In genomic region chr1:167704767-167705166, GRCh38 we compare ENCODE assay signal across 15 cellular contexts. TPM values are rescaled to one million over a fixed set of nuclear protein-coding genes. Genes with fewer than 3 reads are reported as not detected.
DNase-seq lines count a peak whose midpoint lies in the region; ATAC-seq and TF ChIP-seq lines count a peak whose summit lies in the region.
"Had no signal": no experiment of that assay in that cellular context is flagged by ENCODE, and none has a peak within 500 bp of the region (broad histone marks: within the 10 kb centered on the region; RNA-seq: fewer than 3 reads in every experiment).

No MANE protein-coding gene starts in this region.

- POLR2A ChIA-PET in activated CD8-positive, alpha-beta T cell treated with anti-CD3 and anti-CD28 coated beads for 36 hours (lab: Charles Lee) = no interaction called here
- POLR2A ChIA-PET in activated CD8-positive, alpha-beta T cell treated with anti-CD3 and anti-CD28 coated beads, Interleukin-2, amount 10 ng/mL, durations not matched to agents 7 days and 5 days (lab: Charles Lee) = interaction anchor here (1.4 to 2.4 kb wide), 2 partner anchors 10 to 11 kb away, joined by 5 read pairs; no protein-coding TSS in a partner anchor
- POLR2A ChIA-PET in activated B cell treated with CpG ODN at 0.5 μM for 24 hours (lab: Charles Lee) = interaction anchor here (1.8 kb wide), 1 partner anchor 11 kb away, joined by 4 read pairs; no protein-coding TSS in a partner anchor
- POLR2A ChIA-PET in T-cell (lab: Charles Lee) = no interaction called here

- H3K9me3 Mint-ChIP-seq in activated CD8-positive, alpha-beta T cell treated with anti-CD3 and anti-CD28 coated beads for 36 hours = no peaks in the 10 kb centered on the region
- no peaks in the 10 kb centered on the region for H3K9me3 Mint-ChIP-seq in activated CD8-positive, alpha-beta T cell treated with anti-CD3 and anti-CD28 coated beads, Interleukin-2, amount 10 ng/mL, durations not matched to agents 7 days and 5 days (ENCODE audit: insufficient read depth)
- H3K9me3 Mint-ChIP-seq in CD14-positive monocyte = no peaks in the 10 kb centered on the region
- H3K9me3 Mint-ChIP-seq in activated B cell treated with CpG ODN at 0.5 μM for 24 hours = no peaks in the 10 kb centered on the region
- no peaks in the 10 kb centered on the region for H3K9me3 Mint-ChIP-seq in T-cell

- no peak overlapping the region for H3K9ac ChIP-seq in mesendoderm (ENCODE audit: low read length)

- no peak for TF ChIP-seq CTCF in activated CD8-positive, alpha-beta T cell treated with anti-CD3 and anti-CD28 coated beads for 36 hours (IDR thresholded peaks at IDR 0.05)
- TF ChIP-seq CTCF in CD14-positive monocyte (IDR thresholded peaks at IDR 0.05) = no peak
- TF ChIP-seq CTCF in activated B cell treated with CpG ODN at 0.5 μM for 24 hours (IDR thresholded peaks at IDR 0.05) = no peak
- no peak for TF ChIP-seq CTCF in gastrocnemius medialis (IDR thresholded peaks at IDR 0.05 in 4 of 5, conservative IDR thresholded peaks at IDR 0.05 in 1 of 5)

- no peak overlapping the region for H2BK15ac ChIP-seq in mesendoderm (replicated peaks; ENCODE audit: low read depth)

- intact Hi-C loops in activated CD8-positive, alpha-beta T cell treated with anti-CD3 and anti-CD28 coated beads for 36 hours (cut with micrococcal nuclease) = no loop called here
- intact Hi-C loops in CD14-positive monocyte (cut with micrococcal nuclease) = no loop called here
- intact Hi-C loops in activated B cell treated with CpG ODN at 0.5 μM for 24 hours (cut with micrococcal nuclease) = no loop called here
- intact Hi-C loops in gastrocnemius medialis (cut with DNase I; ENCODE audit: low total_unique reads) = no loop called here

- no peaks in the 10 kb centered on the region for H3K79me2 ChIP-seq in mesendoderm (ENCODE audit: control insufficient read depth, insufficient read depth, low read length)

- DNase-seq in activated CD8-positive, alpha-beta T cell treated with anti-CD3 and anti-CD28 coated beads for 36 hours = no peak
- no peak for DNase-seq in activated CD8-positive, alpha-beta T cell treated with anti-CD3 and anti-CD28 coated beads, Interleukin-2, amount 10 ng/mL, durations not matched to agents 7 days and 5 days
- DNase-seq in CD14-positive monocyte (ENCODE audit: low spot score) (no peak), activated B cell treated with CpG ODN at 0.5 μM for 24 hours (no peak), mesendoderm (no peak), T-cell (no peak), gastrocnemius medialis (no peak), DMS153 treated with DMSO at 0.1 percent for 48 hours (lab: John Stamatoyannopoulos, UW; ENCODE audit: unreplicated experiment) (no peak)
- DNase-seq: C1 segment of cervical spinal cord, HCEC 1CT, NCI-H1417, NCI-H2029 treated with DMSO at 0.1 percent for 48 hours, NCI-H510A, NCI-H82 had no signal

- CTCF ChIA-PET in activated CD8-positive, alpha-beta T cell treated with anti-CD3 and anti-CD28 coated beads for 36 hours (lab: Charles Lee) = interaction anchor here (1.3 to 2.6 kb wide), 2 partner anchors 17 to 104 kb away, joined by 4 to 15 read pairs; no protein-coding TSS in a partner anchor
- CTCF ChIA-PET in activated CD8-positive, alpha-beta T cell treated with anti-CD3 and anti-CD28 coated beads, Interleukin-2, amount 10 ng/mL, durations not matched to agents 7 days and 5 days (lab: Charles Lee) = interaction anchor here (1.3 kb wide), 2 partner anchors 11 to 17 kb away, joined by 4 to 8 read pairs; no protein-coding TSS in a partner anchor
- CTCF ChIA-PET in activated B cell treated with CpG ODN at 0.5 μM for 24 hours (lab: Charles Lee) = interaction anchor here (1.2 to 2.7 kb wide), 2 partner anchors 17 to 105 kb away, joined by 3 to 10 read pairs; no protein-coding TSS in a partner anchor
- CTCF ChIA-PET in T-cell (lab: Charles Lee) = interaction anchor here in 1 of 2 donors (0.6 to 1.1 kb wide), 2 partner anchors 141 to 164 kb away, joined by 3 to 4 read pairs; no protein-coding TSS in a partner anchor

- H3K79me1 ChIP-seq in mesendoderm (ENCODE audit: low read length) = no peaks in the 10 kb centered on the region

- peak overlapping the region; percentile 22 for H3K56ac ChIP-seq in mesendoderm (ENCODE audit: low read length)

- no peak overlapping the region for H3K4me2 ChIP-seq in mesendoderm (ENCODE audit: low read length)

- H3K4me3 ChIP-seq in mesendoderm (ENCODE audit: low read length) (no peak overlapping the region), gastrocnemius medialis (no peak overlapping the region)

- H3K4me1 ChIP-seq in mesendoderm (ENCODE audit: control insufficient read depth, low read depth, low read length) (peaks cover 11% of the 10 kb centered on the region), gastrocnemius medialis (peaks cover 2 to 4% of the 10 kb centered on the region in 2 donors)

- no peaks in the 10 kb centered on the region for H3K27me3 ChIP-seq in mesendoderm (ENCODE audit: insufficient read depth, low read length, poor library complexity)
- H3K27me3 ChIP-seq in gastrocnemius medialis = no peaks in the 10 kb centered on the region

- no CpG with 5 or more reads among the region's 3 CpGs for WGBS in mesendoderm (ENCODE audit: extremely low coverage, insufficient coverage, low lambda C conversion rate)

- no peak overlapping the region for H3K23ac ChIP-seq in mesendoderm (ENCODE audit: low read length)

- no peak overlapping the region for H2AK5ac ChIP-seq in mesendoderm (ENCODE audit: low read length)

- no peak overlapping the region for H2BK5ac ChIP-seq in mesendoderm (ENCODE audit: low read length)

- H3K27ac ChIP-seq in mesendoderm (ENCODE audit: low read depth, low read length) (no peak overlapping the region), gastrocnemius medialis (no peak overlapping the region)

- H3K4me1 Mint-ChIP-seq in activated CD8-positive, alpha-beta T cell treated with anti-CD3 and anti-CD28 coated beads for 36 hours (ENCODE audit: low read depth) = peaks cover 11% of the 10 kb centered on the region
- peaks cover 8% of the 10 kb centered on the region for H3K4me1 Mint-ChIP-seq in activated CD8-positive, alpha-beta T cell treated with anti-CD3 and anti-CD28 coated beads, Interleukin-2, amount 10 ng/mL, durations not matched to agents 7 days and 5 days (ENCODE audit: low read depth)
- H3K4me1 Mint-ChIP-seq in CD14-positive monocyte (peaks cover 23% of the 10 kb centered on the region), activated B cell treated with CpG ODN at 0.5 μM for 24 hours (peaks cover 74% of the 10 kb centered on the region), T-cell (peaks cover 11 to 38% (median 27%) of the 10 kb centered on the region in 3 donors)

- H3K4ac ChIP-seq in mesendoderm (ENCODE audit: low read depth, low read length) = no peak overlapping the region

- H3K4me3 Mint-ChIP-seq in activated CD8-positive, alpha-beta T cell treated with anti-CD3 and anti-CD28 coated beads for 36 hours = no peak overlapping the region
- H3K4me3 Mint-ChIP-seq in activated CD8-positive, alpha-beta T cell treated with anti-CD3 and anti-CD28 coated beads, Interleukin-2, amount 10 ng/mL, durations not matched to agents 7 days and 5 days = no peak overlapping the region
- H3K4me3 Mint-ChIP-seq in CD14-positive monocyte = no peak overlapping the region
- no peak overlapping the region for H3K4me3 Mint-ChIP-seq in activated B cell treated with CpG ODN at 0.5 μM for 24 hours
- no peak overlapping the region for H3K4me3 Mint-ChIP-seq in T-cell

- H4K5ac ChIP-seq in mesendoderm (ENCODE audit: low read length) = no peak overlapping the region

- H3K36me3 ChIP-seq in mesendoderm (ENCODE audit: control insufficient read depth, insufficient read depth, low read length) (no peaks in the 10 kb centered on the region), gastrocnemius medialis (peaks cover 0 to 7% of the 10 kb centered on the region in 2 donors)

- H4K8ac ChIP-seq in mesendoderm (ENCODE audit: low read depth, low read length) = no peak overlapping the region

- H3K36me3 Mint-ChIP-seq in activated CD8-positive, alpha-beta T cell treated with anti-CD3 and anti-CD28 coated beads for 36 hours (ENCODE audit: low read depth) = peaks cover 20% of the 10 kb centered on the region
- H3K36me3 Mint-ChIP-seq in activated CD8-positive, alpha-beta T cell treated with anti-CD3 and anti-CD28 coated beads, Interleukin-2, amount 10 ng/mL, durations not matched to agents 7 days and 5 days (ENCODE audit: low read depth) = peaks cover 57% of the 10 kb centered on the region
- H3K36me3 Mint-ChIP-seq in CD14-positive monocyte (peaks cover 64 to 80% of the 10 kb centered on the region in 2 donors), activated B cell treated with CpG ODN at 0.5 μM for 24 hours (ENCODE audit: low read depth) (peaks cover 78% of the 10 kb centered on the region), T-cell (peaks cover 39% of the 10 kb centered on the region)

- no peak overlapping the region for H3K18ac ChIP-seq in mesendoderm (ENCODE audit: low read length)

- no peaks in the 10 kb centered on the region for H3K9me3 ChIP-seq in gastrocnemius medialis

- in situ Hi-C loops in gastrocnemius medialis (cut with MboI; ENCODE audit: low sequenced_read_pairs in 4 of 4) = loop anchor here in 1 of 4 donors (25.0 kb wide), 2 partner anchors 233 to 467 kb away; partner anchors contain the start of genes DCAF6 and MPC2

- no peak overlapping the region for H2BK120ac ChIP-seq in mesendoderm (ENCODE audit: low read depth, low read length)

- no peak for ATAC-seq in activated CD8-positive, alpha-beta T cell treated with anti-CD3 and anti-CD28 coated beads for 36 hours
- ATAC-seq in activated CD8-positive, alpha-beta T cell treated with anti-CD3 and anti-CD28 coated beads, Interleukin-2, amount 10 ng/mL, durations not matched to agents 7 days and 5 days = no peak
- ATAC-seq in activated B cell treated with CpG ODN at 0.5 μM for 24 hours (ENCODE audit: low read depth) (no peak), T-cell (replicated peaks in 1 of 4) (no peak), gastrocnemius medialis (no peak)
- ATAC-seq: Panc1 had no signal

- no peaks in the 10 kb centered on the region for H3K27me3 Mint-ChIP-seq in activated CD8-positive, alpha-beta T cell treated with anti-CD3 and anti-CD28 coated beads for 36 hours
- no peaks in the 10 kb centered on the region for H3K27me3 Mint-ChIP-seq in activated CD8-positive, alpha-beta T cell treated with anti-CD3 and anti-CD28 coated beads, Interleukin-2, amount 10 ng/mL, durations not matched to agents 7 days and 5 days (ENCODE audit: low read depth)
- H3K27me3 Mint-ChIP-seq in CD14-positive monocyte (ENCODE audit: low read depth in 3 of 3) (peaks cover 0 to 2% (median 0%) of the 10 kb centered on the region in 3 donors), activated B cell treated with CpG ODN at 0.5 μM for 24 hours (no peaks in the 10 kb centered on the region), T-cell (no peaks in the 10 kb centered on the region)

- no peak for TF ChIP-seq POLR2A in gastrocnemius medialis (IDR thresholded peaks at IDR 0.05)

- H3K27ac Mint-ChIP-seq in activated CD8-positive, alpha-beta T cell treated with anti-CD3 and anti-CD28 coated beads for 36 hours = peak overlapping the region; percentile 10
- H3K27ac Mint-ChIP-seq in activated CD8-positive, alpha-beta T cell treated with anti-CD3 and anti-CD28 coated beads, Interleukin-2, amount 10 ng/mL, durations not matched to agents 7 days and 5 days = no peak overlapping the region
- H3K27ac Mint-ChIP-seq in CD14-positive monocyte = peak overlapping the region in 4 of 7 donors; percentile 17 to 68 (median 48)
- peak overlapping the region; percentile 76 for H3K27ac Mint-ChIP-seq in activated B cell treated with CpG ODN at 0.5 μM for 24 hours
- H3K27ac Mint-ChIP-seq in T-cell = peak overlapping the region in 1 of 2 donors; percentile 25

RNA-seq across cellular contexts. Expression of gene MPZL1, which starts 17.0 kb away (rescaled TPM):
- 10 to 100 TPM; 14.8 to 15.4 TPM for total RNA-seq in activated CD8-positive, alpha-beta T cell treated with anti-CD3 and anti-CD28 coated beads for 36 hours
- total RNA-seq in activated CD8-positive, alpha-beta T cell treated with anti-CD3 and anti-CD28 coated beads, Interleukin-2, amount 10 ng/mL, durations not matched to agents 7 days and 5 days = 10 to 100 TPM; 12.5 to 13.6 TPM
- 10 to 100 TPM; 61.8 to 63.6 TPM for polyA plus RNA-seq in CD14-positive monocyte
- total RNA-seq in activated B cell treated with CpG ODN at 0.5 μM for 24 hours = 27.2 and 27.4 TPM in 2 replicates
- polyA plus RNA-seq in mesendoderm (2013, experiment 1 of 2) = 77.1 TPM
- polyA plus RNA-seq in mesendoderm (2013, experiment 2 of 2) = 72.5 TPM
- 1 to 10 TPM; 5.1 to 9.9 (median 8.5) TPM for total RNA-seq in T-cell
- 10 to 100 TPM in 3 of 4 donors, 1 to 10 TPM in 1; 9.2 to 15.7 (median 11.7) TPM for total RNA-seq in gastrocnemius medialis

Comparison
In these comparisons a context has a peak if more than half of its experiments do, and no peak if none do; other contexts are left out.
1. POLR2A ChIA-PET loops: an anchor here in activated CD8-positive, alpha-beta T cell treated with anti-CD3 and anti-CD28 coated beads, Interleukin-2, amount 10 ng/mL, durations not matched to agents 7 days and 5 days (1.4 to 2.4 kb wide) and activated B cell treated with CpG ODN at 0.5 μM for 24 hours (1.8 kb wide); none called in activated CD8-positive, alpha-beta T cell treated with anti-CD3 and anti-CD28 coated beads for 36 hours and T-cell.